In genomic region chr12:132161046-132161781, GRCh38 we compare ENCODE assay signal across 16 cellular contexts. TPM values are rescaled to one million over a fixed set of nuclear protein-coding genes. Genes with fewer than 3 reads are reported as not detected.
DNase-seq lines count a peak whose midpoint lies in the region; ATAC-seq and TF ChIP-seq lines count a peak whose summit lies in the region.
"Had no signal": no experiment of that assay in that cellular context is flagged by ENCODE, and none has a peak within 500 bp of the region (broad histone marks: within the 10 kb centered on the region; RNA-seq: fewer than 3 reads in every experiment).

No MANE protein-coding gene starts in this region.

- ATAC-seq in activated T-cell treated with anti-CD3 and anti-CD28 coated beads, Interleukin-2, amount 50 U/mL, for 4 hours: no peak
- ATAC-seq: activated CD4-positive, CD25-positive, alpha-beta regulatory T cell treated with anti-CD3 and anti-CD28 coated beads, Interleukin-2, amount 50 U/mL, for 24 hours had no signal

- TF ChIP-seq CTCF in left ventricle myocardium inferior (IDR thresholded peaks at IDR 0.05; ENCODE audit: borderline replicate concordance) (no peak), cardiac fibroblast (IDR thresholded peaks at IDR 0.05; ENCODE audit: low read depth, low read length) (no peak), spleen (IDR thresholded peaks at IDR 0.05 in 8 of 11, conservative IDR thresholded peaks at IDR 0.05 in 3 of 11) (no peak)

- peak; percentile 8 for DNase-seq in left ventricle myocardium inferior
- no peak for DNase-seq in cardiac septum (ENCODE audit: low spot score)
- DNase-seq in NCI-H2196 (lab: John Stamatoyannopoulos, UW; ENCODE audit: unreplicated experiment): peak; percentile 34
- DNase-seq in cardiac fibroblast (ENCODE audit: low read depth in 2 of 2): peak; percentile 61 to 63
- DNase-seq in spleen: peak; percentile 45
- DNase-seq in HPDE6-E6E7 (ENCODE audit: extremely low spot score): no peak
- DNase-seq in HCEC 1CT: no peak
- DNase-seq in activated T-cell treated with anti-CD3 and anti-CD28 coated beads, Interleukin-2, amount 50 U/mL, for 4 hours: no peak
- DNase-seq: activated naive CD4-positive, alpha-beta T cell treated with anti-CD3 and anti-CD28 coated beads for 36 hours; Caco-2; lower lobe of right lung; naive B cell; NCI-H1436; NCI-H526 had no signal

- H3K4me3 ChIP-seq in left ventricle myocardium inferior (no peak overlapping the region), cardiac fibroblast (replicated peaks in 1 of 2; ENCODE audit: low read depth in 2 of 2, low read length in 2 of 2) (no peak overlapping the region), spleen (no peak overlapping the region)
- H3K4me3 ChIP-seq: lower lobe of right lung had no signal

- no peaks in the 10 kb centered on the region for H3K27me3 Mint-ChIP-seq in activated T-cell treated with anti-CD3 and anti-CD28 coated beads, Interleukin-2, amount 50 U/mL, for 4 hours (ENCODE audit: low read depth)
- H3K27me3 Mint-ChIP-seq: T-cell had no signal

- no peak overlapping the region for H3K27ac ChIP-seq in left ventricle myocardium inferior (replicated peaks)
- no peak overlapping the region for H3K27ac ChIP-seq in spleen
- H3K27ac ChIP-seq: lower lobe of right lung had no signal

- H3K9me3 Mint-ChIP-seq in activated T-cell treated with anti-CD3 and anti-CD28 coated beads, Interleukin-2, amount 50 U/mL, for 4 hours: no peaks in the 10 kb centered on the region
- H3K9me3 Mint-ChIP-seq: activated naive CD4-positive, alpha-beta T cell treated with anti-CD3 and anti-CD28 coated beads for 36 hours had no signal

- intact Hi-C loops in left ventricle myocardium inferior (cut with micrococcal nuclease): no loop called here
- intact Hi-C loops in cardiac septum (cut with DNase I): no loop called here
- intact Hi-C loops in spleen (cut with DNase I; ENCODE audit: low total_unique reads): no loop called here

- H3K9me3 ChIP-seq in left ventricle myocardium inferior (replicated peaks) (no peaks in the 10 kb centered on the region), spleen (no peaks in the 10 kb centered on the region)
- H3K9me3 ChIP-seq: Caco-2, lower lobe of right lung had no signal

- H3K4me1 ChIP-seq in left ventricle myocardium inferior: peaks cover 4% of the 10 kb centered on the region
- H3K4me1 ChIP-seq in spleen: peaks cover 0 to 20% (median 12%) of the 10 kb centered on the region in 6 donors
- H3K4me1 ChIP-seq: Caco-2 had no signal

- no peaks in the 10 kb centered on the region for H3K36me3 Mint-ChIP-seq in activated T-cell treated with anti-CD3 and anti-CD28 coated beads, Interleukin-2, amount 50 U/mL, for 4 hours (ENCODE audit: insufficient read depth)
- H3K36me3 Mint-ChIP-seq: naive B cell, T-cell had no signal

- 58 to 72% (median 64%) methylated on average over 12 to 13 of the region's 13 CpGs for whole genome bisulfite sequencing in spleen, 5 donors

- no peak for TF ChIP-seq POLR2A in spleen (IDR thresholded peaks at IDR 0.05)

- H3K36me3 ChIP-seq in left ventricle myocardium inferior (no peaks in the 10 kb centered on the region), spleen (peaks cover 0 to 4% (median 0%) of the 10 kb centered on the region in 6 donors)
- H3K36me3 ChIP-seq: lower lobe of right lung had no signal

- peaks cover 11% of the 10 kb centered on the region for H3K4me1 Mint-ChIP-seq in activated T-cell treated with anti-CD3 and anti-CD28 coated beads, Interleukin-2, amount 50 U/mL, for 4 hours (ENCODE audit: low read depth)

- no peak overlapping the region for H3K4me3 Mint-ChIP-seq in activated T-cell treated with anti-CD3 and anti-CD28 coated beads, Interleukin-2, amount 50 U/mL, for 4 hours
- H3K4me3 Mint-ChIP-seq: activated naive CD4-positive, alpha-beta T cell treated with anti-CD3 and anti-CD28 coated beads for 36 hours; naive B cell had no signal

- H3K27me3 ChIP-seq in left ventricle myocardium inferior (ENCODE audit: low read depth) (peaks cover 50% of the 10 kb centered on the region), spleen (replicated peaks in 1 of 7) (peaks cover 0 to 14% (median 0%) of the 10 kb centered on the region in 7 donors)

RNA-seq across cellular contexts. Expression of gene NOC4L, which starts 17.0 kb away (rescaled TPM):
- total RNA-seq in left ventricle myocardium inferior (10.3 TPM), cardiac septum (8.6 TPM), spleen (10 to 100 TPM in 6 of 7 donors, 1 to 10 TPM in 1; 8.3 to 18.7 (median 14.6) TPM)
- polyA plus RNA-seq in spleen: 10 to 100 TPM; 25.2 to 38.6 (median 33.1) TPM
- total RNA-seq in activated T-cell treated with anti-CD3 and anti-CD28 coated beads, Interleukin-2, amount 50 U/mL, for 4 hours: 10 to 100 TPM; 85.3 to 92.5 (median 89.0) TPM

RNA-seq across cellular contexts. Expression of gene DDX51, which starts 17.1 kb away (rescaled TPM):
- 9.0 TPM for total RNA-seq in left ventricle myocardium inferior
- 9.6 TPM for total RNA-seq in cardiac septum
- 10 to 100 TPM; 17.8 to 31.6 (median 19.4) TPM for total RNA-seq in spleen
- 10 to 100 TPM; 16.9 to 36.0 (median 19.5) TPM for polyA plus RNA-seq in spleen
- total RNA-seq in activated T-cell treated with anti-CD3 and anti-CD28 coated beads, Interleukin-2, amount 50 U/mL, for 4 hours: 10 to 100 TPM; 71.4 to 83.5 (median 72.8) TPM

Comparison
In these comparisons a context has a peak if more than half of its experiments do, and no peak if none do; other contexts are left out.
1. DNase-seq: peak in left ventricle myocardium inferior (single experiment), NCI-H2196 (single experiment), cardiac fibroblast (2 of 2) and spleen (single experiment); none in cardiac septum (single experiment), HPDE6-E6E7 (single experiment), HCEC 1CT (single experiment) and activated T-cell treated with anti-CD3 and anti-CD28 coated beads, Interleukin-2, amount 50 U/mL, for 4 hours (single experiment).